Comparison of ENCODE assay signal across 22 cellular contexts in genomic region chr13:111630411-111630810, GRCh38.
DNase-seq lines count a peak whose midpoint lies in the region; ATAC-seq lines count a peak whose summit lies in the region.
"Had no signal": no experiment of that assay in that cellular context is flagged by ENCODE, and none has a peak within 500 bp of the region (broad histone marks: within the 10 kb centered on the region; RNA-seq: fewer than 3 reads in every experiment).

No MANE protein-coding gene starts in this region.

- DNase-seq in COLO668 (lab: John Stamatoyannopoulos, UW; ENCODE audit: unreplicated experiment), result peak; percentile 90
- peak; percentile 85 for DNase-seq in NCI-H1092 (lab: John Stamatoyannopoulos, UW)
- DNase-seq in RPMI8226, result peak; percentile 5
- peak; percentile 50 for DNase-seq in islet precursor cell
- DNase-seq in activated CD8-positive, alpha-beta memory T cell treated with anti-CD3 and anti-CD28 coated beads for 24 hours, result no peak
- DNase-seq: activated CD4-positive, alpha-beta T cell treated with anti-CD3 and anti-CD28 coated beads, Interleukin-2, amount 10 ng/mL, durations not matched to agents 24 days and 14 days; activated naive CD8-positive, alpha-beta T cell treated with anti-CD3 and anti-CD28 coated beads, Interleukin-2, amount 10 ng/mL, durations not matched to agents 7 days and 5 days; CD4-positive, alpha-beta memory T cell; DMS53; effector memory CD8-positive, alpha-beta T cell; left colon; NCI-H1694 treated with DMSO at 0.1 percent for 48 hours; NCI-H446 treated with DMSO at 0.1 percent for 48 hours; small intestine; stimulated activated naive CD4-positive, alpha-beta T cell treated with Interleukin-2 at 50 U/mL for 16 hours; transverse colon had no signal

- no peak for ATAC-seq in GM21576 (IDR thresholded peaks at IDR 0.05; ENCODE audit: unreplicated experiment)
- ATAC-seq in HG03196 (IDR thresholded peaks at IDR 0.05; ENCODE audit: unreplicated experiment), result no peak
- ATAC-seq in HG02759 (IDR thresholded peaks at IDR 0.05; ENCODE audit: unreplicated experiment), result no peak
- ATAC-seq: activated T-helper 17 cell treated with anti-CD3 and anti-CD28 coated beads, Interleukin-2, amount 50 U/mL, for 72 hours; effector memory CD8-positive, alpha-beta T cell; left colon; natural killer cell treated with Interleukin-12 subunit alpha and Interleukin-12 subunit beta and Interleukin-15 and Interleukin-18, amount 100 ng/mL, for 72 hours; Right ventricle myocardium inferior had no signal
